ENCODE assay signal across 16 cellular contexts in genomic region chr5:145162641-145163040, GRCh38.
DNase-seq lines count a peak whose midpoint lies in the region; ATAC-seq and TF ChIP-seq lines count a peak whose summit lies in the region.
"Had no signal": no experiment of that assay in that cellular context is flagged by ENCODE, and none has a peak within 500 bp of the region (broad histone marks: within the 10 kb centered on the region; RNA-seq: fewer than 3 reads in every experiment).

No MANE protein-coding gene starts in this region.

- TF ChIP-seq CTCF in hepatocyte (IDR thresholded peaks at IDR 0.05; ENCODE audit: poor library complexity) (no peak), suprapubic skin (IDR thresholded peaks at IDR 0.05) (no peak)
- TF ChIP-seq CTCF in CD8-positive, alpha-beta T cell (IDR thresholded peaks at IDR 0.05): no peak

- no peak overlapping the region for H2AFZ ChIP-seq in hepatocyte
- H2AFZ ChIP-seq: GM23248 had no signal

- H3K36me3 Mint-ChIP-seq in CD8-positive, alpha-beta T cell: no peaks in the 10 kb centered on the region
- H3K36me3 Mint-ChIP-seq: CD14-positive monocyte; CD4-positive, alpha-beta memory T cell had no signal

- H3K4me1 ChIP-seq in hepatocyte (ENCODE audit: insufficient read depth): peaks cover 5% of the 10 kb centered on the region
- H3K4me1 ChIP-seq in CD8-positive, alpha-beta T cell (ENCODE audit: insufficient read depth, low read length): no peaks in the 10 kb centered on the region
- H3K4me1 ChIP-seq in suprapubic skin: no peaks in the 10 kb centered on the region
- H3K4me1 ChIP-seq: BLaER1, HAP-1 had no signal

- H3K27me3 ChIP-seq in hepatocyte: no peaks in the 10 kb centered on the region
- no peaks in the 10 kb centered on the region for H3K27me3 ChIP-seq in CD8-positive, alpha-beta T cell (ENCODE audit: insufficient read depth, low read length)
- no peaks in the 10 kb centered on the region for H3K27me3 ChIP-seq in suprapubic skin
- H3K27me3 ChIP-seq: BLaER1 had no signal

- CTCF ChIA-PET in CD8-positive, alpha-beta T cell (lab: Charles Lee): no interaction called here

- DNase-seq in ELR (ENCODE audit: low read depth) (peak; percentile 4), amniotic epithelial cell (ENCODE audit: low read depth) (peak; percentile 6), hepatocyte (ENCODE audit: low spot score) (peak; percentile 55), renal cortical epithelial cell (ENCODE audit: low read depth) (peak; percentile 26), GM19240 (ENCODE audit: insufficient read length, low spot score) (no peak), suprapubic skin (ENCODE audit: low spot score in 2 of 2) (no peak)
- DNase-seq in CD8-positive, alpha-beta T cell: no peak
- DNase-seq: 8988T; Calu3; CD4-positive, alpha-beta memory T cell; DMS79 treated with DMSO at 0.1 percent for 48 hours; GM23248 had no signal

- ATAC-seq in CD8-positive, alpha-beta T cell: no peak
- ATAC-seq: GM12878 had no signal

- H3K9me2 ChIP-seq in hepatocyte (replicated peaks; ENCODE audit: insufficient read depth): no peaks in the 10 kb centered on the region

- intact Hi-C loops in CD8-positive, alpha-beta T cell (cut with DNase I, micrococcal nuclease): no loop called here

- no peaks in the 10 kb centered on the region for H3K9me3 Mint-ChIP-seq in CD8-positive, alpha-beta T cell

- no peaks in the 10 kb centered on the region for H3K4me1 Mint-ChIP-seq in CD8-positive, alpha-beta T cell (ENCODE audit: low read depth)
- H3K4me1 Mint-ChIP-seq: CD14-positive monocyte; CD4-positive, alpha-beta memory T cell had no signal

- H3K4me3 Mint-ChIP-seq in CD8-positive, alpha-beta T cell: no peak overlapping the region
- H3K4me3 Mint-ChIP-seq: CD14-positive monocyte; CD4-positive, alpha-beta memory T cell had no signal

- TF ChIP-seq EP300 in suprapubic skin (IDR thresholded peaks at IDR 0.05): no peak

- no peak overlapping the region for H3K4me3 ChIP-seq in hepatocyte
- no peak overlapping the region for H3K4me3 ChIP-seq in CD8-positive, alpha-beta T cell (ENCODE audit: low read depth, low read length)
- H3K4me3 ChIP-seq in suprapubic skin: no peak overlapping the region
- H3K4me3 ChIP-seq: BLaER1, GM12878, GM23248, HAP-1 had no signal

- no peak overlapping the region for H3K4me2 ChIP-seq in hepatocyte
- H3K4me2 ChIP-seq: BLaER1 had no signal

- POLR2A ChIA-PET in CD8-positive, alpha-beta T cell (lab: Charles Lee): no interaction called here

- no peaks in the 10 kb centered on the region for H3K36me3 ChIP-seq in hepatocyte (replicated peaks; ENCODE audit: insufficient read depth, low read depth)
- H3K36me3 ChIP-seq in CD8-positive, alpha-beta T cell (ENCODE audit: insufficient read depth, low read length): no peaks in the 10 kb centered on the region
- no peaks in the 10 kb centered on the region for H3K36me3 ChIP-seq in suprapubic skin
- H3K36me3 ChIP-seq: BLaER1, HAP-1 had no signal

- H3K27me3 Mint-ChIP-seq in CD8-positive, alpha-beta T cell (ENCODE audit: low read depth): no peaks in the 10 kb centered on the region
- H3K27me3 Mint-ChIP-seq: CD4-positive, alpha-beta memory T cell had no signal

- no peak for TF ChIP-seq POLR2A in suprapubic skin (IDR thresholded peaks at IDR 0.05)

- H3K27ac ChIP-seq in hepatocyte: peak overlapping the region; percentile 36
- no peak overlapping the region for H3K27ac ChIP-seq in CD8-positive, alpha-beta T cell (ENCODE audit: low read depth, low read length)
- H3K27ac ChIP-seq in suprapubic skin: no peak overlapping the region
- H3K27ac ChIP-seq: BLaER1, GM23248 had no signal

- no peaks in the 10 kb centered on the region for H3K79me2 ChIP-seq in hepatocyte

- H3K27ac Mint-ChIP-seq in CD8-positive, alpha-beta T cell: no peak overlapping the region
- H3K27ac Mint-ChIP-seq: CD14-positive monocyte; CD4-positive, alpha-beta memory T cell had no signal

- no peaks in the 10 kb centered on the region for H4K20me1 ChIP-seq in hepatocyte (ENCODE audit: insufficient read depth, poor library complexity, severe bottlenecking)
- H4K20me1 ChIP-seq: BLaER1 had no signal

- H3K9me3 ChIP-seq in hepatocyte (ENCODE audit: low read depth): no peaks in the 10 kb centered on the region
- H3K9me3 ChIP-seq in CD8-positive, alpha-beta T cell (ENCODE audit: low read length): no peaks in the 10 kb centered on the region
- H3K9me3 ChIP-seq in suprapubic skin: no peaks in the 10 kb centered on the region
- H3K9me3 ChIP-seq: BLaER1, HAP-1 had no signal

Comparison
In these comparisons a context has a peak if more than half of its experiments do, and no peak if none do; other contexts are left out.
1. DNase-seq: peak in ELR (single experiment), amniotic epithelial cell (single experiment), hepatocyte (single experiment) and renal cortical epithelial cell (single experiment); none in GM19240 (single experiment), CD8-positive, alpha-beta T cell (0 of 7) and suprapubic skin (0 of 2).